7 cellular contexts compared by ENCODE assay signal in the genomic region with DNA sequence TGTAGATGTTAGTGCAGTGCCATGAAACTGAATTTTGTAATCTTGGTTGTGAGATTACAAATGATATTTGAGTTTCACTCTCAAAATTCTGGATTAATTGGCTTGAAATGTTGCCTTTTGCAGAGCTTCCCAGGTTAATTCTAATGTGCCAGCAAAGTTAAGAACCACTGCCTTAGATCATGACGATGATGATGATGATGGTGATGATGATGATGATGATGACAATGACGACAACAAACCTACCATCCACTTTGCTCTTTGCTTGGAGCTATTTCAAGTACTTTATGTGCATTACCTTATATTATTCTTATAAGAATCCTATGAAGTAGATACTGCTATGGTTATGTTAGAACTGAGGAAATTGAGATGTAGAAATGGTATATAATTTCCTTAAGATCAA.
"Had no signal": no experiment of that assay in that cellular context is flagged by ENCODE, and none has a peak within 500 bp of the region (broad histone marks: within the 10 kb centered on the region; RNA-seq: fewer than 3 reads in every experiment).

No MANE protein-coding gene starts in this region.

- H3K4me3 ChIP-seq: K562 had no signal

- H3K27ac ChIP-seq: HL-60, KMS-11 had no signal

- H3K9ac ChIP-seq: KMS-11 had no signal

- ATAC-seq: K562 had no signal

- H3K4me2 ChIP-seq: KMS-11 had no signal

- DNase-seq: IMR-90, KBM-7, KG1 had no signal

- FAIRE-seq: HTR-8/SVneo, K562 had no signal
